Comparison of ENCODE assay signal across 1 cellular context in genomic region chr22:39362271-39362670, GRCh38.
TF ChIP-seq lines count a peak whose summit lies in the region.

No MANE protein-coding gene starts in this region.

TF ChIP-seq in IMR-90, 13 proteins besides CTCF, POLR2A, EP300 and RAD21:
- no peak for TF ChIP-seq CEBPB (IDR thresholded peaks at IDR 0.05; ENCODE audit: low read depth, low read length)
- no peak for TF ChIP-seq BHLHE40 (IDR thresholded peaks at IDR 0.05; ENCODE audit: low read depth, low read length)
- TF ChIP-seq FOS (IDR thresholded peaks at IDR 0.05; ENCODE audit: low read depth, low read length) = no peak
- TF ChIP-seq MXI1 (IDR thresholded peaks at IDR 0.05; ENCODE audit: borderline replicate concordance, low read depth, low read length) = no peak
- no peak for TF ChIP-seq RCOR1 (IDR thresholded peaks at IDR 0.05; ENCODE audit: insufficient replicate concordance, low read length)
- no peak for TF ChIP-seq SMC3 (IDR thresholded peaks at IDR 0.05; ENCODE audit: low read depth, low read length)
- no peak for TF ChIP-seq USF2 (IDR thresholded peaks at IDR 0.05; ENCODE audit: low read depth, low read length)
- TF ChIP-seq MAFK (IDR thresholded peaks at IDR 0.05; ENCODE audit: low read depth, low read length) = no peak
